In the genomic region with DNA sequence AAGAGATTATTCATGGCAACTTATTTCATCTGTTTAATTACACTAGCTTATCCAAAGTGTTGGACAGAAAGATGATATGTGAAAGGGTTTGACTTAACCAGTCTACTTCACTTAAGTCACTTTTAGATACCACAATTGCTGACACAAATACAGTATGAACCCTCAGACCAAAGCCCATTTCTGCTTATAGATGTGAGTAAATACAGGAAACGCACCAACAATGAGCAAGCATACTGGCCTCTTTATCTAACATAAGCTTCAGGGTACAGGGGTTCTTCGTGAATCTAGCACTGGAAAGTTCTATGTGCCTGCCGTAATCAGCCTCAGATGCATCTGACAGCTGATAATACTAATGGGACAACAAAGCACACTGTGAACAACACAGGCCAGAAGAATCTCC, we compare ENCODE assay signal across 2 cellular contexts.
TF ChIP-seq lines count a peak whose summit lies in the region.

No MANE protein-coding gene starts in this region.

TF ChIP-seq in HepG2, 621 proteins besides CTCF, POLR2A, EP300 and RAD21 (continues in another document):
- TF ChIP-seq U2AF1 (optimal IDR thresholded peaks at IDR 0.05; ENCODE audit: low read depth, low read length), result no peak
- TF ChIP-seq, protein P1, sequence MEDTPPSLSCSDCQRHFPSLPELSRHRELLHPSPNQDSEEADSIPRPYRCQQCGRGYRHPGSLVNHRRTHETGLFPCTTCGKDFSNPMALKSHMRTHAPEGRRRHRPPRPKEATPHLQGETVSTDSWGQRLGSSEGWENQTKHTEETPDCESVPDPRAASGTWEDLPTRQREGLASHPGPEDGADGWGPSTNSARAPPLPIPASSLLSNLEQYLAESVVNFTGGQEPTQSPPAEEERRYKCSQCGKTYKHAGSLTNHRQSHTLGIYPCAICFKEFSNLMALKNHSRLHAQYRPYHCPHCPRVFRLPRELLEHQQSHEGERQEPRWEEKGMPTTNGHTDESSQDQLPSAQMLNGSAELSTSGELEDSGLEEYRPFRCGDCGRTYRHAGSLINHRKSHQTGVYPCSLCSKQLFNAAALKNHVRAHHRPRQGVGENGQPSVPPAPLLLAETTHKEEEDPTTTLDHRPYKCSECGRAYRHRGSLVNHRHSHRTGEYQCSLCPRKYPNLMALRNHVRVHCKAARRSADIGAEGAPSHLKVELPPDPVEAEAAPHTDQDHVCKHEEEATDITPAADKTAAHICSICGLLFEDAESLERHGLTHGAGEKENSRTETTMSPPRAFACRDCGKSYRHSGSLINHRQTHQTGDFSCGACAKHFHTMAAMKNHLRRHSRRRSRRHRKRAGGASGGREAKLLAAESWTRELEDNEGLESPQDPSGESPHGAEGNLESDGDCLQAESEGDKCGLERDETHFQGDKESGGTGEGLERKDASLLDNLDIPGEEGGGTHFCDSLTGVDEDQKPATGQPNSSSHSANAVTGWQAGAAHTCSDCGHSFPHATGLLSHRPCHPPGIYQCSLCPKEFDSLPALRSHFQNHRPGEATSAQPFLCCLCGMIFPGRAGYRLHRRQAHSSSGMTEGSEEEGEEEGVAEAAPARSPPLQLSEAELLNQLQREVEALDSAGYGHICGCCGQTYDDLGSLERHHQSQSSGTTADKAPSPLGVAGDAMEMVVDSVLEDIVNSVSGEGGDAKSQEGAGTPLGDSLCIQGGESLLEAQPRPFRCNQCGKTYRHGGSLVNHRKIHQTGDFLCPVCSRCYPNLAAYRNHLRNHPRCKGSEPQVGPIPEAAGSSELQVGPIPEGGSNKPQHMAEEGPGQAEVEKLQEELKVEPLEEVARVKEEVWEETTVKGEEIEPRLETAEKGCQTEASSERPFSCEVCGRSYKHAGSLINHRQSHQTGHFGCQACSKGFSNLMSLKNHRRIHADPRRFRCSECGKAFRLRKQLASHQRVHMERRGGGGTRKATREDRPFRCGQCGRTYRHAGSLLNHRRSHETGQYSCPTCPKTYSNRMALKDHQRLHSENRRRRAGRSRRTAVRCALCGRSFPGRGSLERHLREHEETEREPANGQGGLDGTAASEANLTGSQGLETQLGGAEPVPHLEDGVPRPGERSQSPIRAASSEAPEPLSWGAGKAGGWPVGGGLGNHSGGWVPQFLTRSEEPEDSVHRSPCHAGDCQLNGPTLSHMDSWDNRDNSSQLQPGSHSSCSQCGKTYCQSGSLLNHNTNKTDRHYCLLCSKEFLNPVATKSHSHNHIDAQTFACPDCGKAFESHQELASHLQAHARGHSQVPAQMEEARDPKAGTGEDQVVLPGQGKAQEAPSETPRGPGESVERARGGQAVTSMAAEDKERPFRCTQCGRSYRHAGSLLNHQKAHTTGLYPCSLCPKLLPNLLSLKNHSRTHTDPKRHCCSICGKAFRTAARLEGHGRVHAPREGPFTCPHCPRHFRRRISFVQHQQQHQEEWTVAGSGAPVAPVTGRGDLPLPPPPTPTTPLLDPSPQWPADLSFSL (CRISPR knock-in tag; IDR thresholded peaks at IDR 0.05), result no peak
- no peak for TF ChIP-seq ZNF138 (CRISPR knock-in tag; IDR thresholded peaks at IDR 0.05; ENCODE audit: low read depth)
- no peak for TF ChIP-seq RBAK (CRISPR knock-in tag; IDR thresholded peaks at IDR 0.05)
- TF ChIP-seq, protein P2, sequence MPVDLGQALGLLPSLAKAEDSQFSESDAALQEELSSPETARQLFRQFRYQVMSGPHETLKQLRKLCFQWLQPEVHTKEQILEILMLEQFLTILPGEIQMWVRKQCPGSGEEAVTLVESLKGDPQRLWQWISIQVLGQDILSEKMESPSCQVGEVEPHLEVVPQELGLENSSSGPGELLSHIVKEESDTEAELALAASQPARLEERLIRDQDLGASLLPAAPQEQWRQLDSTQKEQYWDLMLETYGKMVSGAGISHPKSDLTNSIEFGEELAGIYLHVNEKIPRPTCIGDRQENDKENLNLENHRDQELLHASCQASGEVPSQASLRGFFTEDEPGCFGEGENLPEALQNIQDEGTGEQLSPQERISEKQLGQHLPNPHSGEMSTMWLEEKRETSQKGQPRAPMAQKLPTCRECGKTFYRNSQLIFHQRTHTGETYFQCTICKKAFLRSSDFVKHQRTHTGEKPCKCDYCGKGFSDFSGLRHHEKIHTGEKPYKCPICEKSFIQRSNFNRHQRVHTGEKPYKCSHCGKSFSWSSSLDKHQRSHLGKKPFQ (CRISPR knock-in tag; IDR thresholded peaks at IDR 0.05; ENCODE audit: insufficient replicate concordance), result no peak
- TF ChIP-seq, protein P3, sequence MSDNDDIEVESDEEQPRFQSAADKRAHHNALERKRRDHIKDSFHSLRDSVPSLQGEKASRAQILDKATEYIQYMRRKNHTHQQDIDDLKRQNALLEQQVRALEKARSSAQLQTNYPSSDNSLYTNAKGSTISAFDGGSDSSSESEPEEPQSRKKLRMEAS (IDR thresholded peaks at IDR 0.05), result no peak
- no peak for TF ChIP-seq ATF7-NPFF (CRISPR knock-in tag; IDR thresholded peaks at IDR 0.05; ENCODE audit: low read depth)
- TF ChIP-seq TOPORS (CRISPR knock-in tag; IDR thresholded peaks at IDR 0.05), result no peak
- TF ChIP-seq ZNF253 (CRISPR knock-in tag; IDR thresholded peaks at IDR 0.05; ENCODE audit: borderline replicate concordance), result no peak
- TF ChIP-seq GABPA (IDR thresholded peaks at IDR 0.05; ENCODE audit: low read depth, low read length), result no peak
- no peak for TF ChIP-seq GABPA (CRISPR knock-in tag; IDR thresholded peaks at IDR 0.05; ENCODE audit: low read depth)
- no peak for TF ChIP-seq KAT7 (CRISPR knock-in tag; IDR thresholded peaks at IDR 0.05; ENCODE audit: borderline replicate concordance)
- no peak for TF ChIP-seq ZFP62 (CRISPR knock-in tag; IDR thresholded peaks at IDR 0.05)
- TF ChIP-seq ZNF737 (CRISPR knock-in tag; IDR thresholded peaks at IDR 0.05; ENCODE audit: borderline replicate concordance), result no peak
- no peak for TF ChIP-seq ISX (CRISPR knock-in tag; conservative IDR thresholded peaks at IDR 0.05)
- TF ChIP-seq ELF3 (CRISPR knock-in tag; IDR thresholded peaks at IDR 0.05), result no peak
- TF ChIP-seq, protein P4, sequence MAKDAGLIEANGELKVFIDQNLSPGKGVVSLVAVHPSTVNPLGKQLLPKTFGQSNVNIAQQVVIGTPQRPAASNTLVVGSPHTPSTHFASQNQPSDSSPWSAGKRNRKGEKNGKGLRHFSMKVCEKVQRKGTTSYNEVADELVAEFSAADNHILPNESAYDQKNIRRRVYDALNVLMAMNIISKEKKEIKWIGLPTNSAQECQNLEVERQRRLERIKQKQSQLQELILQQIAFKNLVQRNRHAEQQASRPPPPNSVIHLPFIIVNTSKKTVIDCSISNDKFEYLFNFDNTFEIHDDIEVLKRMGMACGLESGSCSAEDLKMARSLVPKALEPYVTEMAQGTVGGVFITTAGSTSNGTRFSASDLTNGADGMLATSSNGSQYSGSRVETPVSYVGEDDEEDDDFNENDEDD (CRISPR knock-in tag; IDR thresholded peaks at IDR 0.05; ENCODE audit: borderline replicate concordance), result no peak
- no peak for TF ChIP-seq GTF2F1 (IDR thresholded peaks at IDR 0.05; ENCODE audit: low read length)

TF ChIP-seq in endothelial cell of umbilical vein, 7 proteins besides CTCF, POLR2A, EP300 and RAD21:
- TF ChIP-seq FOS (IDR thresholded peaks at IDR 0.05; ENCODE audit: borderline replicate concordance, insufficient read depth, low read length) (no peak), EZH2 (IDR thresholded peaks at IDR 0.05; ENCODE audit: borderline replicate concordance, low read depth, low read length, severe bottlenecking) (no peak), POLR2AphosphoS5 (IDR thresholded peaks at IDR 0.05; ENCODE audit: insufficient read depth, low read depth, low read length) (no peak), MYC (IDR thresholded peaks at IDR 0.05; ENCODE audit: low read depth, low read length) (no peak), GATA2 (IDR thresholded peaks at IDR 0.05; ENCODE audit: insufficient read depth, insufficient read length, low read depth, low read length) (no peak), JUN (IDR thresholded peaks at IDR 0.05; ENCODE audit: borderline replicate concordance, insufficient read depth, insufficient read length, low read depth) (no peak)
- TF ChIP-seq, protein P3 (IDR thresholded peaks at IDR 0.05; ENCODE audit: insufficient read depth, insufficient read length), result no peak
